ENCODE assay signal across 27 cellular contexts in the genomic region with DNA sequence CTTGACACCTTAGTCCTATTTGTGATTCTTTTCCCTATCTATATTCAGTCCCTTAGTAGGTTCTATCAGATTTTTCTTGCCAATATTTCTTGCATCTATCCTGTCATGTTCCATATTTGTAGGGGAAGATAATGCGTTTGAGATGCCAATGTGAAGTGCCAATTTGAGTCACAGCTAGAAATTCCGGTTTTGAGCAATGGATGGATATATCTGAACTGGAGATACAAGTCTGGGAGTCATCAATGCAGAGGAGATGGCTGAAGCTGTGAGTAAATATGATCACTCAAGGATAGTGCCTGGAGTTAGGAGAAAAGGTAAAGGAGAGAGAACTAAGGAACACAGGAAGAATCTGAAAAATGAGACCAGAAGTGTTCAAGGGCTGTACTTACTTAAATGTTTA.
"Had no signal": no experiment of that assay in that cellular context is flagged by ENCODE, and none has a peak within 500 bp of the region (broad histone marks: within the 10 kb centered on the region; RNA-seq: fewer than 3 reads in every experiment).

No MANE protein-coding gene starts in this region.

- H3K27me3 Mint-ChIP-seq: naive thymus-derived CD8-positive, alpha-beta T cell; natural killer cell treated with Interleukin-12 subunit alpha and Interleukin-12 subunit beta and Interleukin-15 and Interleukin-18, amount 100 ng/mL, for 72 hours; stimulated activated naive B cell treated with anti-CD40 and anti-IgM and Interleukin-4, amounts not matched to agents 10 μg/mL and 1 μg/mL and 100 μg/mL, for 72 hours; stimulated activated naive CD8-positive, alpha-beta T cell treated with anti-CD3 and anti-CD28 coated beads, Interleukin-15, Interleukin-2, amounts not matched to agents 100 ng/mL and 50 ng/mL, for 24 hours; type B pancreatic cell had no signal

- ATAC-seq: naive thymus-derived CD8-positive, alpha-beta T cell; natural killer cell treated with Interleukin-12 subunit alpha and Interleukin-12 subunit beta and Interleukin-15 and Interleukin-18, amount 100 ng/mL, for 72 hours; pancreas; right cardiac atrium; right lobe of liver; stimulated activated effector memory CD8-positive, alpha-beta T cell treated with anti-CD3 and anti-CD28 coated beads, Interleukin-12 subunit alpha, Interleukin-12 subunit beta, amount 100 ng/mL, for 72 hours; stimulated activated naive B cell treated with anti-CD40 and anti-IgM and Interleukin-4, amounts not matched to agents 10 μg/mL and 1 μg/mL and 100 μg/mL, for 72 hours; upper lobe of right lung had no signal

- H3K4me3 Mint-ChIP-seq: naive thymus-derived CD8-positive, alpha-beta T cell; natural killer cell treated with Interleukin-12 subunit alpha and Interleukin-12 subunit beta and Interleukin-15 and Interleukin-18, amount 100 ng/mL, for 72 hours; nephron progenitor cell; neural crest cell; stimulated activated effector memory CD8-positive, alpha-beta T cell treated with anti-CD3 and anti-CD28 coated beads, Interleukin-12 subunit alpha, Interleukin-12 subunit beta, amount 100 ng/mL, for 72 hours; stimulated activated naive B cell treated with anti-CD40 and anti-IgM and Interleukin-4, amounts not matched to agents 10 μg/mL and 1 μg/mL and 100 μg/mL, for 72 hours; stimulated activated naive CD8-positive, alpha-beta T cell treated with anti-CD3 and anti-CD28 coated beads, Interleukin-15, Interleukin-2, amounts not matched to agents 100 ng/mL and 50 ng/mL, for 24 hours; type B pancreatic cell had no signal

- H3K36me3 ChIP-seq: neutrophil, prostate gland, uterus had no signal

- H3K4me3 ChIP-seq: pancreas, prostate gland, right lobe of liver, sigmoid colon, stomach, thoracic aorta, thyroid gland, tibial nerve, upper lobe of right lung, uterus had no signal

- H3K4me1 ChIP-seq: pancreas, prostate gland, right lobe of liver, sigmoid colon, thyroid gland, tibial nerve, upper lobe of right lung, uterus had no signal

- FAIRE-seq: pancreas, small intestine had no signal

- H3K4me1 Mint-ChIP-seq: nephron progenitor cell; neural crest cell; stimulated activated effector memory CD8-positive, alpha-beta T cell treated with anti-CD3 and anti-CD28 coated beads, Interleukin-12 subunit alpha, Interleukin-12 subunit beta, amount 100 ng/mL, for 72 hours; stimulated activated naive B cell treated with anti-CD40 and anti-IgM and Interleukin-4, amounts not matched to agents 10 μg/mL and 1 μg/mL and 100 μg/mL, for 72 hours had no signal

- H3K9me3 Mint-ChIP-seq: naive thymus-derived CD8-positive, alpha-beta T cell; natural killer cell treated with Interleukin-12 subunit alpha and Interleukin-12 subunit beta and Interleukin-15 and Interleukin-18, amount 100 ng/mL, for 72 hours; nephron progenitor cell; stimulated activated effector memory CD8-positive, alpha-beta T cell treated with anti-CD3 and anti-CD28 coated beads, Interleukin-12 subunit alpha, Interleukin-12 subunit beta, amount 100 ng/mL, for 72 hours; type B pancreatic cell had no signal

- H3K27me3 ChIP-seq: neutrophil, pancreas, right lobe of liver, sigmoid colon, stomach, thyroid gland, tibial nerve, upper lobe of right lung, uterus had no signal

- H3K27ac Mint-ChIP-seq: naive thymus-derived CD8-positive, alpha-beta T cell; natural killer cell treated with Interleukin-12 subunit alpha and Interleukin-12 subunit beta and Interleukin-15 and Interleukin-18, amount 100 ng/mL, for 72 hours; nephron progenitor cell; stimulated activated effector memory CD8-positive, alpha-beta T cell treated with anti-CD3 and anti-CD28 coated beads, Interleukin-12 subunit alpha, Interleukin-12 subunit beta, amount 100 ng/mL, for 72 hours; stimulated activated naive B cell treated with anti-CD40 and anti-IgM and Interleukin-4, amounts not matched to agents 10 μg/mL and 1 μg/mL and 100 μg/mL, for 72 hours; stimulated activated naive CD8-positive, alpha-beta T cell treated with anti-CD3 and anti-CD28 coated beads, Interleukin-15, Interleukin-2, amounts not matched to agents 100 ng/mL and 50 ng/mL, for 24 hours; type B pancreatic cell had no signal

- H3K27ac ChIP-seq: neutrophil, pancreas, prostate gland, right lobe of liver, sigmoid colon, stomach, thoracic aorta, thyroid gland, tibial nerve, upper lobe of right lung, uterus had no signal

- H3K9me3 ChIP-seq: neutrophil, pancreas, prostate gland, right lobe of liver, sigmoid colon, stomach, thoracic aorta, thyroid gland, tibial nerve, upper lobe of right lung, uterus had no signal

- H3K36me3 Mint-ChIP-seq: natural killer cell treated with Interleukin-12 subunit alpha and Interleukin-12 subunit beta and Interleukin-15 and Interleukin-18, amount 100 ng/mL, for 72 hours; stimulated activated effector memory CD8-positive, alpha-beta T cell treated with anti-CD3 and anti-CD28 coated beads, Interleukin-12 subunit alpha, Interleukin-12 subunit beta, amount 100 ng/mL, for 72 hours; stimulated activated naive B cell treated with anti-CD40 and anti-IgM and Interleukin-4, amounts not matched to agents 10 μg/mL and 1 μg/mL and 100 μg/mL, for 72 hours had no signal

- DNase-seq: naive thymus-derived CD8-positive, alpha-beta T cell; nephron progenitor cell; nucleus accumbens; pancreas; right cardiac atrium; right lobe of liver; sigmoid colon; small intestine; stimulated activated CD4-positive, alpha-beta T cell treated with anti-CD3 and anti-CD28 coated beads, Interleukin-15, amount 100 ng/mL, for 24 hours; stimulated activated CD4-positive, alpha-beta T cell treated with anti-CD3 and anti-CD28 coated beads, Interleukin-2, amount 100 ng/mL, for 24 hours; stimulated activated CD4-positive, alpha-beta T cell treated with anti-CD3 and anti-CD28 coated beads, Interleukin-2, amount 100 ng/mL, for 48 hours; stimulated activated CD4-positive, alpha-beta T cell treated with anti-CD3 and anti-CD28 coated beads, Interleukin-4, amount 100 ng/mL, for 24 hours; stimulated activated naive B cell treated with anti-CD40 and anti-IgM and Interleukin-4, amounts not matched to agents 10 μg/mL and 1 μg/mL and 100 μg/mL, for 72 hours; stimulated activated naive CD4-positive, alpha-beta T cell treated with Interleukin-2 at 50 U/mL for 16 hours; stomach; thyroid gland; upper lobe of right lung; uterus had no signal
